Comparison of ENCODE assay signal across 8 cellular contexts in genomic region chr3:194584435-194584776, GRCh38. TPM values are rescaled to one million over a fixed set of nuclear protein-coding genes. Genes with fewer than 3 reads are reported as not detected.
A peak's percentile ranks its signal among the peaks of the same experiment; 100 is the strongest.
DNase-seq lines count a peak whose midpoint lies in the region; TF ChIP-seq lines count a peak whose summit lies in the region.

No MANE protein-coding gene starts in this region.

- H3K9me3 ChIP-seq in colonic mucosa (no peaks in the 10 kb centered on the region), muscle layer of duodenum (ENCODE audit: control insufficient read depth in 1 of 2, low read length in 2 of 2) (no peaks in the 10 kb centered on the region)

- no peak for DNase-seq in AG09309 (ENCODE audit: low read depth)
- no peak for DNase-seq in colonic mucosa
- no peak for DNase-seq in kidney tubule cell (ENCODE audit: low spot score)
- no peak for DNase-seq in dedifferentiated amniotic fluid mesenchymal stem cell (ENCODE audit: extremely low spot score)
- no peak for DNase-seq in LoVo (ENCODE audit: low spot score)
- DNase-seq in NCI-H146 treated with DMSO at 0.1 percent for 48 hours (lab: John Stamatoyannopoulos, UW; ENCODE audit: unreplicated experiment): no peak

- TF ChIP-seq CTCF in AG09309 (IDR thresholded peaks at IDR 0.05; ENCODE audit: control insufficient read depth, insufficient read depth, low read depth, low read length, missing control alignments) (no peak), KMS-11 (conservative IDR thresholded peaks at IDR 0.05; ENCODE audit: low read depth, low read length) (no peak), colonic mucosa (IDR thresholded peaks at IDR 0.05) (no peak)

- H3K4me1 ChIP-seq in KMS-11 (ENCODE audit: low read depth, poor library complexity, severe bottlenecking): peaks cover 10% of the 10 kb centered on the region
- H3K4me1 ChIP-seq in colonic mucosa: no peaks in the 10 kb centered on the region
- peaks cover 7% of the 10 kb centered on the region in 2 donors for H3K4me1 ChIP-seq in muscle layer of duodenum (ENCODE audit: control insufficient read depth in 1 of 2, insufficient read depth in 2 of 2, low read length in 2 of 2)

- H3K4me3 ChIP-seq in AG09309 (ENCODE audit: control insufficient read depth, low read depth, low read length) (peak overlapping the region; percentile 53), KMS-11 (IDR thresholded peaks at IDR 0.05; ENCODE audit: insufficient read depth, low read depth, low read length) (peak overlapping the region; percentile 94), colonic mucosa (peak overlapping the region; percentile 58), muscle layer of duodenum (ENCODE audit: low read depth in 1 of 2, low read length in 2 of 2) (peak overlapping the region; percentile 66 to 99)

- H4K20me1 ChIP-seq in KMS-11 (ENCODE audit: insufficient read depth): no peaks in the 10 kb centered on the region

- H3K27me3 ChIP-seq in KMS-11 (ENCODE audit: insufficient read depth, low read depth): no peaks in the 10 kb centered on the region
- H3K27me3 ChIP-seq in colonic mucosa: no peaks in the 10 kb centered on the region
- no peaks in the 10 kb centered on the region for H3K27me3 ChIP-seq in muscle layer of duodenum (ENCODE audit: low read depth, low read length)

- peak overlapping the region; percentile 96 for H2AFZ ChIP-seq in KMS-11 (ENCODE audit: low read depth)

- peaks cover 8% of the 10 kb centered on the region; the same call in 1 of the 2 replicates for H3K79me2 ChIP-seq in KMS-11 (ENCODE audit: insufficient read depth, low read depth)

- H3K9ac ChIP-seq in KMS-11 (peak overlapping the region; percentile 87), colonic mucosa (ENCODE audit: low read depth in 2 of 2, low read length in 2 of 2) (peak overlapping the region; percentile 94 to 98)

- no peaks in the 10 kb centered on the region for H3K36me3 ChIP-seq in KMS-11 (ENCODE audit: insufficient read depth)
- no peaks in the 10 kb centered on the region for H3K36me3 ChIP-seq in colonic mucosa
- H3K36me3 ChIP-seq in muscle layer of duodenum (ENCODE audit: control insufficient read depth in 1 of 2, insufficient read depth in 2 of 2, low read length in 2 of 2): peaks cover 0 to 19% of the 10 kb centered on the region in 2 donors

- intact Hi-C loops in colonic mucosa (cut with DNase I): loop anchor here (5.0 kb wide), 1 partner anchor 102 kb away; no protein-coding TSS in a partner anchor

- H3K4me2 ChIP-seq in KMS-11: peak overlapping the region; percentile 93

- H3K27ac ChIP-seq in KMS-11: peak overlapping the region; percentile 76
- H3K27ac ChIP-seq in colonic mucosa: peak overlapping the region; percentile 95
- H3K27ac ChIP-seq in muscle layer of duodenum (ENCODE audit: low read length): peak overlapping the region; percentile 96

RNA-seq across cellular contexts. Expression of gene TMEM44, which starts 48.8 kb away (rescaled TPM):
- 10 to 100 TPM; 40.1 to 43.2 TPM for total RNA-seq in colonic mucosa
